ENCODE assay signal across 8 cellular contexts in genomic region chrX:53093748-53094583, GRCh38. TPM values are rescaled to one million over a fixed set of nuclear protein-coding genes. Genes with fewer than 3 reads are reported as not detected.
DNase-seq lines count a peak whose midpoint lies in the region; ATAC-seq and TF ChIP-seq lines count a peak whose summit lies in the region.

Gene KANTR, plus strand, starts transcription at chrX:53094142. Its CDS starts 30,131 bp downstream, at chrX:53124273.

- no peaks in the 10 kb centered on the region for H4K20me1 ChIP-seq in SU-DHL-6 (ENCODE audit: low read depth, low read length)

- TF ChIP-seq EP300 in ovary (IDR thresholded peaks at IDR 0.05): no peak
- no peak for TF ChIP-seq EP300 in transverse colon (IDR thresholded peaks at IDR 0.05; ENCODE audit: low read depth)

- TF ChIP-seq POLR2A in ovary (IDR thresholded peaks at IDR 0.05): peak; percentile 63
- peak; percentile 77 for TF ChIP-seq POLR2A in transverse colon (IDR thresholded peaks at IDR 0.05)

- H3K4me2 ChIP-seq in SU-DHL-6 (ENCODE audit: low read depth, low read length, poor library complexity, severe bottlenecking): peak within 1 kb of the TSS; percentile 88

- in situ Hi-C loops in transverse colon (cut with MboI; ENCODE audit: low pct_ligation_motif_present in 1 of 4, low pct_unique_long_range_greater_than_20kb in 1 of 4, low sequenced_read_pairs in 3 of 4): no loop called here

- no peaks in the 10 kb centered on the region for H3K9me3 Mint-ChIP-seq in activated naive CD8-positive, alpha-beta T cell treated with anti-CD3 and anti-CD28 coated beads, Interleukin-2, amount 50 U/mL, for 24 hours

- intact Hi-C loops in Right ventricle myocardium superior (cut with DNase I): no loop called here
- intact Hi-C loops in ovary (cut with DNase I): no loop called here
- intact Hi-C loops in transverse colon (cut with DNase I; ENCODE audit: low total_unique reads): no loop called here

- H3K9ac ChIP-seq in SU-DHL-6 (ENCODE audit: low read length): peak within 1 kb of the TSS; percentile 61

- peak within 1 kb of the TSS; percentile 66 for H3K4me3 ChIP-seq in GM12864 (ENCODE audit: low read depth, low read length)
- H3K4me3 ChIP-seq in SU-DHL-6 (ENCODE audit: insufficient read depth, low read length, poor library complexity, severe bottlenecking): peak within 1 kb of the TSS; percentile 76
- peak within 1 kb of the TSS; percentile 56 for H3K4me3 ChIP-seq in ovary
- H3K4me3 ChIP-seq in transverse colon: peak within 1 kb of the TSS; percentile 46 to 70 (median 60)

- H3K4me1 ChIP-seq in ovary (ENCODE audit: insufficient read depth) (no peaks in the 10 kb centered on the region), transverse colon (peaks cover 0 to 8% (median 6%) of the 10 kb centered on the region in 4 donors)

- WGBS in ovary, 3 donors: 31 to 49% (median 38%) methylated on average over 67 of the region's 67 CpGs
- 46% methylated on average over 40 of the region's 67 CpGs; no CpG with 5 or more reads in 1 of the 2 donors for WGBS in transverse colon (ENCODE audit: low coverage in 1 of 2), 2 donors

- TF ChIP-seq CTCF in GM12864 (IDR thresholded peaks at IDR 0.05; ENCODE audit: low read depth, low read length, missing control alignments) (no peak), SU-DHL-6 (IDR thresholded peaks at IDR 0.05; ENCODE audit: insufficient read depth, low read length, poor library complexity, severe bottlenecking) (no peak), ovary (IDR thresholded peaks at IDR 0.05) (peak in 1 of 3 donors; percentile 0), transverse colon (IDR thresholded peaks at IDR 0.05) (no peak)

- peak within 1 kb of the TSS; percentile 84 for H3K27ac ChIP-seq in SU-DHL-6 (ENCODE audit: low read depth, low read length)
- peak within 1 kb of the TSS; percentile 22 to 71 for H3K27ac ChIP-seq in ovary
- peak within 1 kb of the TSS; percentile 95 to 97 (median 95) for H3K27ac ChIP-seq in transverse colon

- H3F3A ChIP-seq in SU-DHL-6 (ENCODE audit: insufficient read depth): peaks cover 10% of the 10 kb centered on the region

- peaks cover 10% of the 10 kb centered on the region; the same call in 1 of the 2 replicates for H3K79me2 ChIP-seq in SU-DHL-6 (ENCODE audit: insufficient read depth, low read length)

- peak within 1 kb of the TSS; percentile 88 for H3K4me3 Mint-ChIP-seq in activated naive CD8-positive, alpha-beta T cell treated with anti-CD3 and anti-CD28 coated beads, Interleukin-2, amount 50 U/mL, for 24 hours

- H3K36me3 Mint-ChIP-seq in activated naive CD8-positive, alpha-beta T cell treated with anti-CD3 and anti-CD28 coated beads, Interleukin-2, amount 50 U/mL, for 24 hours (ENCODE audit: low read depth): no peaks in the 10 kb centered on the region

- no peaks in the 10 kb centered on the region for H3K9me2 ChIP-seq in SU-DHL-6 (replicated peaks; ENCODE audit: insufficient read depth, low read length)

- no peaks in the 10 kb centered on the region for H3K27me3 Mint-ChIP-seq in activated naive CD8-positive, alpha-beta T cell treated with anti-CD3 and anti-CD28 coated beads, Interleukin-2, amount 50 U/mL, for 24 hours

- H3K9me3 ChIP-seq in SU-DHL-6 (ENCODE audit: insufficient read depth, low read length) (no peaks in the 10 kb centered on the region), ovary (no peaks in the 10 kb centered on the region), transverse colon (no peaks in the 10 kb centered on the region)

- ATAC-seq in HG02642 (IDR thresholded peaks at IDR 0.05; ENCODE audit: poor library complexity, unreplicated experiment) (peak; percentile 86), Right ventricle myocardium superior (ENCODE audit: poor library complexity) (peak; percentile 91)
- peak; percentile 84 for ATAC-seq in activated naive CD8-positive, alpha-beta T cell treated with anti-CD3 and anti-CD28 coated beads, Interleukin-2, amount 50 U/mL, for 24 hours

- peaks cover 21% of the 10 kb centered on the region for H3K4me1 Mint-ChIP-seq in activated naive CD8-positive, alpha-beta T cell treated with anti-CD3 and anti-CD28 coated beads, Interleukin-2, amount 50 U/mL, for 24 hours

- DNase-seq in GM12864 (ENCODE audit: low read depth) (peak; percentile 69), NCI-H1105 treated with DMSO at 0.1 percent for 48 hours (lab: John Stamatoyannopoulos, UW) (peak; percentile 94), Right ventricle myocardium superior (peak; percentile 88), ovary (peak; percentile 81 to 91 (median 86)), transverse colon (peak; percentile 90)
- DNase-seq in activated naive CD8-positive, alpha-beta T cell treated with anti-CD3 and anti-CD28 coated beads, Interleukin-2, amount 50 U/mL, for 24 hours: peak; percentile 73

- H3K27ac Mint-ChIP-seq in activated naive CD8-positive, alpha-beta T cell treated with anti-CD3 and anti-CD28 coated beads, Interleukin-2, amount 50 U/mL, for 24 hours: peak within 1 kb of the TSS; percentile 88

- H3K27me3 ChIP-seq in SU-DHL-6 (ENCODE audit: low read length): no peaks in the 10 kb centered on the region
- H3K27me3 ChIP-seq in ovary: no peaks in the 10 kb centered on the region
- H3K27me3 ChIP-seq in transverse colon: no peaks in the 10 kb centered on the region

- H3K36me3 ChIP-seq in SU-DHL-6 (ENCODE audit: low read length) (no peaks in the 10 kb centered on the region), ovary (no peaks in the 10 kb centered on the region), transverse colon (no peaks in the 10 kb centered on the region)

- H2AFZ ChIP-seq in SU-DHL-6 (ENCODE audit: low read depth, low read length, severe bottlenecking): peak within 1 kb of the TSS; percentile 82

RNA-seq across cellular contexts. Expression of gene KANTR, which starts in this region (rescaled TPM):
- total RNA-seq in Right ventricle myocardium superior (3.6 TPM), ovary (10 to 100 TPM; 12.8 to 21.0 (median 15.3) TPM), transverse colon (100 to 1,000 TPM in 1 of 4 donors, 10 to 100 TPM in 3; 13.4 to 141 (median 17.9) TPM)
- 1 to 10 TPM; 7.5 to 8.4 TPM for polyA plus RNA-seq in ovary

Comparison
In these comparisons a context has a peak if more than half of its experiments do, and no peak if none do; other contexts are left out.
1. Peak in every context shown above with its lines: DNase-seq, ATAC-seq, H3K4me3 ChIP-seq and H3K27ac ChIP-seq.